In genomic region chrX:153482376-153483015, GRCh38 we compare ENCODE assay signal across 26 cellular contexts. TPM values are rescaled to one million over a fixed set of nuclear protein-coding genes. Genes with fewer than 3 reads are reported as not detected.
"Had no signal": no experiment of that assay in that cellular context is flagged by ENCODE, and none has a peak within 500 bp of the region (broad histone marks: within the 10 kb centered on the region; RNA-seq: fewer than 3 reads in every experiment).

No MANE protein-coding gene starts in this region.

- H3K27me3 ChIP-seq: colonic mucosa, Peyer's patch had no signal

- H3K27ac Mint-ChIP-seq: activated B cell treated with CpG ODN at 0.5 μM for 24 hours; activated CD4-positive, alpha-beta T cell treated with anti-CD3 and anti-CD28 coated beads, Interleukin-2, amount 10 ng/mL, durations not matched to agents 24 days and 14 days; activated naive CD8-positive, alpha-beta T cell; T-helper 1 cell treated with Interleukin-12 subunit alpha and Interleukin-12 subunit beta and Interleukin-4 antibody, amounts not matched to agents 30 μg/mL and 1 μg/mL, for 36 hours had no signal

- H3K4me3 Mint-ChIP-seq: activated B cell treated with CpG ODN at 0.5 μM for 24 hours; activated CD4-positive, alpha-beta T cell treated with anti-CD3 and anti-CD28 coated beads, Interleukin-2, amount 10 ng/mL, durations not matched to agents 24 days and 14 days; activated naive CD8-positive, alpha-beta T cell; activated T-cell treated with anti-CD3 and anti-CD28 coated beads, Interleukin-2, amount 50 U/mL, for 4 hours; T-helper 1 cell treated with Interleukin-12 subunit alpha and Interleukin-12 subunit beta and Interleukin-4 antibody, amounts not matched to agents 30 μg/mL and 1 μg/mL, for 36 hours had no signal

- H3K36me3 ChIP-seq: breast epithelium, colonic mucosa, Peyer's patch had no signal

- DNase-seq: activated B cell treated with CpG ODN at 0.5 μM for 24 hours; activated CD4-positive, alpha-beta T cell treated with anti-CD3 and anti-CD28 coated beads for 1 hour; activated CD4-positive, alpha-beta T cell treated with anti-CD3 and anti-CD28 coated beads, Interleukin-2, amount 10 ng/mL, durations not matched to agents 24 days and 14 days; activated CD4-positive, alpha-beta T cell treated with anti-CD3 and anti-CD28 coated beads, Interleukin-2, amount 50 U/mL, for 48 hours; activated effector memory CD4-positive, alpha-beta T cell treated with anti-CD3 and anti-CD28 coated beads, Interleukin-2, amount 50 U/mL, for 16 hours; activated naive CD4-positive, alpha-beta T cell treated with Interleukin-2 at 50 U/mL for 16 hours; activated T-cell treated with anti-CD3 and anti-CD28 coated beads, Interleukin-2, amount 50 U/mL, for 4 hours; amygdala; colonic mucosa; Kasumi-1; NCI-H1092; NCI-H1417; NCI-H1930; NCI-H2107; NCI-H2171 treated with DMSO at 0.1 percent for 48 hours; NCI-H226; NCI-H510A; NCI-H69; NK-92 treated with Interleukin-12 subunit alpha and Interleukin-12 subunit beta, amount 100 ng/mL, for 24 hours; OCI-M1; Peyer's patch; SHP77 treated with DMSO at 0.1 percent for 48 hours had no signal

- H3K27ac ChIP-seq: breast epithelium, colonic mucosa, Peyer's patch had no signal

- ATAC-seq: activated T-cell treated with anti-CD3 and anti-CD28 coated beads, Interleukin-2, amount 50 U/mL, for 4 hours had no signal

- H3K4me1 Mint-ChIP-seq: activated B cell treated with CpG ODN at 0.5 μM for 24 hours; activated CD4-positive, alpha-beta T cell treated with anti-CD3 and anti-CD28 coated beads, Interleukin-2, amount 10 ng/mL, durations not matched to agents 24 days and 14 days had no signal

- H3K4me1 ChIP-seq: breast epithelium, colonic mucosa, Peyer's patch had no signal

- H3K4me3 ChIP-seq: breast epithelium, colonic mucosa, Peyer's patch had no signal

- H3K9me3 ChIP-seq: colonic mucosa, Peyer's patch had no signal

- H3K36me3 Mint-ChIP-seq: activated naive CD8-positive, alpha-beta T cell had no signal

- H3K27me3 Mint-ChIP-seq: activated CD4-positive, alpha-beta T cell treated with anti-CD3 and anti-CD28 coated beads, Interleukin-2, amount 10 ng/mL, durations not matched to agents 24 days and 14 days; activated naive CD8-positive, alpha-beta T cell had no signal

- H3K9me3 Mint-ChIP-seq: activated B cell treated with CpG ODN at 0.5 μM for 24 hours; activated CD4-positive, alpha-beta T cell treated with anti-CD3 and anti-CD28 coated beads, Interleukin-2, amount 10 ng/mL, durations not matched to agents 24 days and 14 days; activated T-cell treated with anti-CD3 and anti-CD28 coated beads, Interleukin-2, amount 50 U/mL, for 4 hours; T-helper 1 cell treated with Interleukin-12 subunit alpha and Interleukin-12 subunit beta and Interleukin-4 antibody, amounts not matched to agents 30 μg/mL and 1 μg/mL, for 36 hours had no signal

RNA-seq across cellular contexts. Expression of gene BGN, which starts 12.3 kb away (rescaled TPM):
- total RNA-seq: activated B cell treated with CpG ODN at 0.5 μM for 24 hours; activated CD4-positive, alpha-beta T cell treated with anti-CD3 and anti-CD28 coated beads, Interleukin-2, amount 10 ng/mL, durations not matched to agents 24 days and 14 days; SK-MEL-5 had no signal

RNA-seq across cellular contexts. Expression of gene ATP2B3, which starts 34.9 kb away (rescaled TPM):
- total RNA-seq: activated B cell treated with CpG ODN at 0.5 μM for 24 hours; activated CD4-positive, alpha-beta T cell treated with anti-CD3 and anti-CD28 coated beads, Interleukin-2, amount 10 ng/mL, durations not matched to agents 24 days and 14 days; breast epithelium; Peyer's patch had no signal
